8 cellular contexts compared by ENCODE assay signal in genomic region chr14:21475767-21476525, GRCh38. TPM values are rescaled to one million over a fixed set of nuclear protein-coding genes. Genes with fewer than 3 reads are reported as not detected.
DNase-seq lines count a peak whose midpoint lies in the region; ATAC-seq and TF ChIP-seq lines count a peak whose summit lies in the region.

No MANE protein-coding gene starts in this region.

- no peak for ATAC-seq in activated CD8-positive, alpha-beta memory T cell treated with anti-CD3 and anti-CD28 coated beads, Interleukin-2, amount 10 ng/mL, durations not matched to agents 7 days and 5 days
- peak; percentile 34 for ATAC-seq in left lobe of liver
- no peak for ATAC-seq in HG02588 (IDR thresholded peaks at IDR 0.05; ENCODE audit: unreplicated experiment)

- CTCF ChIA-PET in activated CD8-positive, alpha-beta memory T cell treated with anti-CD3 and anti-CD28 coated beads, Interleukin-2, amount 10 ng/mL, durations not matched to agents 7 days and 5 days (lab: Charles Lee), result interaction anchor here (0.6 to 4.0 kb wide), 12 partner anchors 10 to 92 kb away, joined by 3 to 38 read pairs (median 4); partner anchors contain the start of genes CHD8, METTL3, SALL2 and SUPT16H

- H3K9me3 Mint-ChIP-seq in activated CD8-positive, alpha-beta memory T cell treated with anti-CD3 and anti-CD28 coated beads, Interleukin-2, amount 10 ng/mL, durations not matched to agents 7 days and 5 days (ENCODE audit: low read depth), result no peaks in the 10 kb centered on the region

- no peaks in the 10 kb centered on the region for H3K27me3 ChIP-seq in adipocyte (replicated peaks; ENCODE audit: control insufficient read depth, insufficient read depth, low read length)
- no peaks in the 10 kb centered on the region for H3K27me3 ChIP-seq in tibial artery

- no peak for DNase-seq in activated CD8-positive, alpha-beta memory T cell treated with anti-CD3 and anti-CD28 coated beads, Interleukin-2, amount 10 ng/mL, durations not matched to agents 7 days and 5 days
- DNase-seq in activated CD8-positive, alpha-beta memory T cell treated with anti-CD3 and anti-CD28 coated beads, Interleukin-2, amount 50 U/mL, for 4 hours, result no peak
- no peak for DNase-seq in adipocyte (ENCODE audit: low read depth)
- no peak for DNase-seq in left lobe of liver (ENCODE audit: low spot score)
- no peak for DNase-seq in tibial artery
- no peak for DNase-seq in NCI-H345 (lab: John Stamatoyannopoulos, UW)
- no peak for DNase-seq in A172 (ENCODE audit: low spot score)

- peak overlapping the region; percentile 100 for H3K27ac Mint-ChIP-seq in activated CD8-positive, alpha-beta memory T cell treated with anti-CD3 and anti-CD28 coated beads, Interleukin-2, amount 10 ng/mL, durations not matched to agents 7 days and 5 days

- peak overlapping the region; percentile 99 for H3K4me3 Mint-ChIP-seq in activated CD8-positive, alpha-beta memory T cell treated with anti-CD3 and anti-CD28 coated beads, Interleukin-2, amount 10 ng/mL, durations not matched to agents 7 days and 5 days

- peak overlapping the region; percentile 92 for H3K4me3 ChIP-seq in adipocyte (ENCODE audit: low read length)
- peak overlapping the region; percentile 76 to 90 for H3K4me3 ChIP-seq in tibial artery

- peaks cover 18% of the 10 kb centered on the region for H3K36me3 Mint-ChIP-seq in activated CD8-positive, alpha-beta memory T cell treated with anti-CD3 and anti-CD28 coated beads, Interleukin-2, amount 10 ng/mL, durations not matched to agents 7 days and 5 days

- H3K27me3 Mint-ChIP-seq in activated CD8-positive, alpha-beta memory T cell treated with anti-CD3 and anti-CD28 coated beads, Interleukin-2, amount 10 ng/mL, durations not matched to agents 7 days and 5 days, result no peaks in the 10 kb centered on the region

- H3K4me1 ChIP-seq in adipocyte (ENCODE audit: control insufficient read depth, insufficient read depth, low read length) (peaks cover 19% of the 10 kb centered on the region), tibial artery (peaks cover 0 to 28% (median 17%) of the 10 kb centered on the region in 4 donors)

- peaks cover 24% of the 10 kb centered on the region for H3K36me3 ChIP-seq in adipocyte (ENCODE audit: control insufficient read depth, insufficient read depth, low read length, severe bottlenecking)
- peaks cover 4 to 28% (median 20%) of the 10 kb centered on the region in 3 donors for H3K36me3 ChIP-seq in tibial artery

- H3K9me3 ChIP-seq in adipocyte (ENCODE audit: control insufficient read depth, low read length), result no peaks in the 10 kb centered on the region
- H3K9me3 ChIP-seq in tibial artery, result no peaks in the 10 kb centered on the region

- H3K27ac ChIP-seq in tibial artery, result peak overlapping the region; percentile 84 to 94

- intact Hi-C loops in tibial artery (cut with DNase I; ENCODE audit: low total_unique reads), result no loop called here

- peak overlapping the region; percentile 88 for H3K9ac ChIP-seq in adipocyte (ENCODE audit: low read length)

- peaks cover 36% of the 10 kb centered on the region for H3K4me1 Mint-ChIP-seq in activated CD8-positive, alpha-beta memory T cell treated with anti-CD3 and anti-CD28 coated beads, Interleukin-2, amount 10 ng/mL, durations not matched to agents 7 days and 5 days

- TF ChIP-seq CTCF in tibial artery (IDR thresholded peaks at IDR 0.05), result no peak

RNA-seq across cellular contexts. Expression of gene RAB2B, which starts 0.8 kb away (rescaled TPM):
- 10 to 100 TPM; 26.1 to 28.2 TPM for total RNA-seq in activated CD8-positive, alpha-beta memory T cell treated with anti-CD3 and anti-CD28 coated beads, Interleukin-2, amount 10 ng/mL, durations not matched to agents 7 days and 5 days
- 7.1 TPM for total RNA-seq in left lobe of liver
- 9.2 and 9.4 TPM in 2 replicates for total RNA-seq in A172 (2014; rRNA removed; shearing (Covaris generic))

RNA-seq across cellular contexts. Expression of gene TOX4, which starts 1.0 kb away (rescaled TPM):
- total RNA-seq in activated CD8-positive, alpha-beta memory T cell treated with anti-CD3 and anti-CD28 coated beads, Interleukin-2, amount 10 ng/mL, durations not matched to agents 7 days and 5 days, result 10 to 100 TPM; 72.7 to 87.1 TPM
- 28.0 TPM for total RNA-seq in left lobe of liver
- total RNA-seq in A172 (2014; rRNA removed; shearing (Covaris generic)), result 14.6 and 30.5 TPM in 2 replicates

RNA-seq across cellular contexts. Expression of gene CHD8, which starts 20.0 kb away (rescaled TPM):
- total RNA-seq in activated CD8-positive, alpha-beta memory T cell treated with anti-CD3 and anti-CD28 coated beads, Interleukin-2, amount 10 ng/mL, durations not matched to agents 7 days and 5 days, result 100 to 1,000 TPM; 130 to 138 TPM
- 23.4 TPM for total RNA-seq in left lobe of liver
- 23.4 and 27.9 TPM in 2 replicates for total RNA-seq in A172 (2014; rRNA removed; shearing (Covaris generic))

RNA-seq across cellular contexts. Expression of gene METTL3, which starts 35.2 kb away (rescaled TPM):
- 10 to 100 TPM; 93.5 to 94.1 TPM for total RNA-seq in activated CD8-positive, alpha-beta memory T cell treated with anti-CD3 and anti-CD28 coated beads, Interleukin-2, amount 10 ng/mL, durations not matched to agents 7 days and 5 days
- 13.4 TPM for total RNA-seq in left lobe of liver
- total RNA-seq in A172 (2014; rRNA removed; shearing (Covaris generic)), result 31.5 and 37.0 TPM in 2 replicates

RNA-seq across cellular contexts. Expression of gene SALL2, which starts 50.2 kb away (rescaled TPM):
- 1 to 10 TPM; 1.3 to 1.5 TPM for total RNA-seq in activated CD8-positive, alpha-beta memory T cell treated with anti-CD3 and anti-CD28 coated beads, Interleukin-2, amount 10 ng/mL, durations not matched to agents 7 days and 5 days
- 0.68 TPM for total RNA-seq in left lobe of liver
- total RNA-seq in A172 (2014; rRNA removed; shearing (Covaris generic)), result 2.9 and 4.0 TPM in 2 replicates
